Comparison of ENCODE assay signal across 12 cellular contexts in genomic region chr11:13012037-13012693, GRCh38. TPM values are rescaled to one million over a fixed set of nuclear protein-coding genes. Genes with fewer than 3 reads are reported as not detected.
DNase-seq lines count a peak whose midpoint lies in the region; ATAC-seq and TF ChIP-seq lines count a peak whose summit lies in the region.
"Had no signal": no experiment of that assay in that cellular context is flagged by ENCODE, and none has a peak within 500 bp of the region (broad histone marks: within the 10 kb centered on the region; RNA-seq: fewer than 3 reads in every experiment).

No MANE protein-coding gene starts in this region.

- intact Hi-C loops in mammary epithelial cell (cut with micrococcal nuclease) (no loop called here), stomach (cut with DNase I; ENCODE audit: low total_unique reads) (no loop called here)

- H3K27ac ChIP-seq in mammary epithelial cell (ENCODE audit: insufficient read depth, low read depth, low read length) (peak overlapping the region; percentile 36), stomach (peak overlapping the region; percentile 74 to 84 (median 82)), GM23248 (no peak overlapping the region)

- ATAC-seq in left lobe of liver (peak; percentile 18), HG03280 (IDR thresholded peaks at IDR 0.05; ENCODE audit: unreplicated experiment) (no peak)

- BruUV-seq in mammary epithelial cell (replicated peaks; lab: Mats Ljungman, UMichigan): TSS peak; percentile 96

- H3K9me3 ChIP-seq in mammary epithelial cell (replicated peaks; ENCODE audit: insufficient read depth, low read length): no peaks in the 10 kb centered on the region
- no peaks in the 10 kb centered on the region for H3K9me3 ChIP-seq in stomach
- no peaks in the 10 kb centered on the region for H3K9me3 ChIP-seq in GM23248 (ENCODE audit: low read depth)

- no peaks in the 10 kb centered on the region for H3K9me2 ChIP-seq in GM23248 (ENCODE audit: insufficient read depth)

- H3K4me2 ChIP-seq in mammary epithelial cell (ENCODE audit: insufficient read depth, low read depth, low read length) (peak overlapping the region; percentile 97), GM23248 (ENCODE audit: unreplicated experiment) (no peak overlapping the region)

- no peaks in the 10 kb centered on the region for H3F3A ChIP-seq in GM23248 (ENCODE audit: insufficient read depth)

- TF ChIP-seq CTCF in mammary epithelial cell (conservative IDR thresholded peaks at IDR 0.05 in 1 of 2, IDR thresholded peaks at IDR 0.05 in 1 of 2; ENCODE audit: extremely low read depth in 1 of 2, insufficient read depth in 1 of 2, low read depth in 1 of 2, low read length in 2 of 2) (no peak), stomach (IDR thresholded peaks at IDR 0.05) (no peak)

- TF ChIP-seq POLR2A in stomach (IDR thresholded peaks at IDR 0.05): no peak

- no peak for TF ChIP-seq EP300 in stomach (IDR thresholded peaks at IDR 0.05)

- H3K4me1 ChIP-seq in mammary epithelial cell (ENCODE audit: insufficient read depth, low read length): peaks cover 58% of the 10 kb centered on the region
- H3K4me1 ChIP-seq in stomach: peaks cover 33 to 85% (median 58%) of the 10 kb centered on the region in 4 donors
- H3K4me1 ChIP-seq in GM23248 (ENCODE audit: insufficient read depth): no peaks in the 10 kb centered on the region

- H3K9ac ChIP-seq in mammary epithelial cell (ENCODE audit: insufficient read depth, low read length) (peak overlapping the region; percentile 73), GM23248 (no peak overlapping the region)

- H3K27me3 ChIP-seq in mammary epithelial cell (ENCODE audit: insufficient read depth, low read length) (no peaks in the 10 kb centered on the region), stomach (peaks cover 12 to 75% (median 34%) of the 10 kb centered on the region in 3 donors), GM23248 (replicated peaks; ENCODE audit: insufficient read depth) (peaks cover 82% of the 10 kb centered on the region)

- H3K79me2 ChIP-seq in mammary epithelial cell (ENCODE audit: insufficient read depth, low read length) (peaks cover 45% of the 10 kb centered on the region), GM23248 (ENCODE audit: insufficient read depth) (no peaks in the 10 kb centered on the region)

- dilution Hi-C loops in mammary epithelial cell (cut with HindIII; ENCODE audit: low sequenced_read_pairs): no loop called here

- H3K4me3 ChIP-seq in mammary epithelial cell (replicated peaks in 1 of 3; ENCODE audit: insufficient read depth in 1 of 3, low read depth in 2 of 3, low read length in 3 of 3) (peak overlapping the region; percentile 48 to 66 (median 54)), stomach (peak overlapping the region in 3 of 4 donors; percentile 52 to 64 (median 57)), GM23248 (no peak overlapping the region)

- DNase-seq in HT-29 (ENCODE audit: low spot score): peak; percentile 25
- DNase-seq in mammary epithelial cell: peak; percentile 17
- DNase-seq in left lobe of liver (ENCODE audit: low spot score): no peak
- DNase-seq in stomach: peak; percentile 75
- no peak for DNase-seq in cerebellum (ENCODE audit: low spot score)
- DNase-seq in GM23248: no peak
- DNase-seq: activated naive CD4-positive, alpha-beta T cell treated with anti-CD3 and anti-CD28 coated beads for 36 hours; CD4-positive, CD25-positive, alpha-beta regulatory T cell; IMR-90; NCI-H1417 treated with DMSO at 0.1 percent for 48 hours; SIG-M5 had no signal

- 0% methylated on average over 9 of the region's 9 CpGs for WGBS in mammary epithelial cell (ENCODE audit: low coverage, missing lambda C conversion rate)
- 18 to 28% (median 22%) methylated on average over 9 of the region's 9 CpGs for WGBS in stomach, 5 donors
- WGBS in GM23248 (ENCODE audit: low coverage in 1 of 2, low lambda C conversion rate in 2 of 2, missing lambda C conversion rate in 2 of 2), 2 experiments: 64 to 68% methylated on average over 9 of the region's 9 CpGs

- H3K36me3 ChIP-seq in mammary epithelial cell (ENCODE audit: insufficient read depth, low read length): no peaks in the 10 kb centered on the region
- no peaks in the 10 kb centered on the region for H3K36me3 ChIP-seq in stomach
- no peaks in the 10 kb centered on the region for H3K36me3 ChIP-seq in GM23248 (ENCODE audit: low read depth)

- H2AFZ ChIP-seq in mammary epithelial cell (ENCODE audit: low read depth, low read length) (peak overlapping the region; percentile 69), GM23248 (no peak overlapping the region)

- in situ Hi-C loops in mammary epithelial cell (cut with MboI; ENCODE audit: low sequenced_read_pairs in 2 of 2): no loop called here
- in situ Hi-C loops in GM23248 (cut with MboI): no loop called here

- no peaks in the 10 kb centered on the region for H4K20me1 ChIP-seq in mammary epithelial cell (ENCODE audit: insufficient read depth, low read length)
- H4K20me1 ChIP-seq in GM23248 (ENCODE audit: insufficient read depth): no peaks in the 10 kb centered on the region

- CTCF ChIA-PET in mammary epithelial cell (lab: Charles Lee; ENCODE audit: low non-redundant PET): interaction anchor here (0.7 to 1.7 kb wide), 2 partner anchors 48 to 212 kb away, joined by 3 to 11 read pairs; no protein-coding TSS in a partner anchor

RNA-seq across cellular contexts. Expression of gene RASSF10, which starts 3.0 kb away (rescaled TPM):
- 32.4 and 33.8 TPM in 2 replicates for total RNA-seq in HT-29 (2014; rRNA removed; shearing (Covaris generic))
- total RNA-seq in mammary epithelial cell (1 to 10 TPM; 6.0 to 7.5 TPM), left lobe of liver (not detected), stomach (1 to 10 TPM in 3 of 5 donors, under 1 TPM in 2; 0.58 to 7.0 (median 2.2) TPM), cerebellum (7.2 TPM)
- polyA plus RNA-seq in mammary epithelial cell (2.1 TPM), stomach (1 to 10 TPM in 2 of 3 donors, under 1 TPM in 1; 0.92 to 4.5 (median 2.9) TPM), GM23248 (2016; fragmentation: Nextera tagmentation; extraction: Ambion mirVana) (not detected in 2 replicates)
- polyA minus RNA-seq in mammary epithelial cell: 1.9 TPM
- not detected in 2 replicates for total RNA-seq in GM23248 (2014; rRNA removed; shearing (Covaris generic))
- total RNA-seq: activated naive CD4-positive, alpha-beta T cell treated with anti-CD3 and anti-CD28 coated beads for 36 hours; CD4-positive, CD25-positive, alpha-beta regulatory T cell; IMR-90 had no signal
- polyA plus RNA-seq: CD4-positive, CD25-positive, alpha-beta regulatory T cell; IMR-90 had no signal

Comparison
In these comparisons a context has a peak if more than half of its experiments do, and no peak if none do; other contexts are left out.
1. DNase-seq: peak in HT-29 (single experiment), mammary epithelial cell (single experiment) and stomach (single experiment); none in left lobe of liver (single experiment), cerebellum (single experiment) and GM23248 (single experiment).